8 cellular contexts compared by ENCODE assay signal in the genomic region with DNA sequence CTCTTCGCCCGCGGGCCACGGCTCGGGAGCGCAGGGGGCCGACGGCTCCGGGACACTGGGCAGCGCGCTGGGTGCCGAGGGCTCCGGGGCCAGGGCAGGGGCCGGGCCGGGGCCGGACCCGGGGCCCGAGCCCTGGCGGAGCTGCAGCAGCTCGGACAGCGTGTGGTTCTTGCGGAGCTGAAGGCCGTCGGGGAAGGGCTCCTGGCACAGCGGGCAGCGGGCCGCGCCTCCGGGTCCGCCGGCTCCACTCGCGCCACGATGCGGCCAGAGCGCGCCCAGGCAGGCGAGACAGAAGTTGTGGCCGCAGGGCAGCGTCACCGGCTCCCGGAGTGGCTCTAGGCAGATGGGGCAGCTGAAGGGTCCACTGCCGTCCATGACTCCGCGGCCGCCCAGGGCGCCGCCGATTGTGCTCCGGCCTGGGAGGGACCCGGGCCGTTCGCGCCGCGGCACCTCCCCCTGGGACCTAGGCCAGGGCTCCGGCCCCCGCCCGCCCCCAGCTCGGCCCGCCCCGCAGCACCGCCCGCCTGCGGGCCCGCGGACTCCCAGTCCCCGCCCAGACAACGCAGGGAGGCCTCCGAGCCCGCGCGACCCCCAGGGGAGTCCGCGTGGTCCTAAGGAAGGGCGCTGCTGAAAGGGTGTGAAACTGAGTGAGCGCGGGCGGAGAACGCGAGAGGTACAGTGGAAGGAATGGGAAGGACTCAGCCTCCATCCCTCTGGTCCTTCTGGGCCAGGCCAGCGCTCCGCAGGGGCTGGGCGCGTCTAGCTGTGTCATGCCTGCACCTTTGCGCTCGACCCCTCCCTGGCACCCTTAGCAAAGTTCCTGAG. TPM values are rescaled to one million over a fixed set of nuclear protein-coding genes. Genes with fewer than 3 reads are reported as not detected.
DNase-seq lines count a peak whose midpoint lies in the region; ATAC-seq and TF ChIP-seq lines count a peak whose summit lies in the region.

A gene with protein sequence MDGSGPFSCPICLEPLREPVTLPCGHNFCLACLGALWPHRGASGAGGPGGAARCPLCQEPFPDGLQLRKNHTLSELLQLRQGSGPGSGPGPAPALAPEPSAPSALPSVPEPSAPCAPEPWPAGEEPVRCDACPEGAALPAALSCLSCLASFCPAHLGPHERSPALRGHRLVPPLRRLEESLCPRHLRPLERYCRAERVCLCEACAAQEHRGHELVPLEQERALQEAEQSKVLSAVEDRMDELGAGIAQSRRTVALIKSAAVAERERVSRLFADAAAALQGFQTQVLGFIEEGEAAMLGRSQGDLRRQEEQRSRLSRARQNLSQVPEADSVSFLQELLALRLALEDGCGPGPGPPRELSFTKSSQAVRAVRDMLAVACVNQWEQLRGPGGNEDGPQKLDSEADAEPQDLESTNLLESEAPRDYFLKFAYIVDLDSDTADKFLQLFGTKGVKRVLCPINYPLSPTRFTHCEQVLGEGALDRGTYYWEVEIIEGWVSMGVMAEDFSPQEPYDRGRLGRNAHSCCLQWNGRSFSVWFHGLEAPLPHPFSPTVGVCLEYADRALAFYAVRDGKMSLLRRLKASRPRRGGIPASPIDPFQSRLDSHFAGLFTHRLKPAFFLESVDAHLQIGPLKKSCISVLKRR (minus strand): TSS at position 408 of the 825 bp plus-strand sequence. CDS start 33 bp downstream, at position 375.

- no peak within 1 kb of the TSS for H2BK20ac ChIP-seq in IMR-90 (ENCODE audit: low read depth, low read length)

- H3K23ac ChIP-seq in IMR-90 (ENCODE audit: low read depth, low read length): peak within 1 kb of the TSS; percentile 61

- peak within 1 kb of the TSS; percentile 61 for H2BK120ac ChIP-seq in IMR-90 (ENCODE audit: low read depth, low read length)

- POLR2A ChIA-PET in IMR-90 (lab: Charles Lee; ENCODE audit: unreplicated experiment): interaction anchor here (0.6 to 1.4 kb wide), 3 partner anchors 18 to 78 kb away, joined by 3 to 6 read pairs (median 4); a partner anchor contains a TSS

- H3K4me1 Mint-ChIP-seq in activated T-cell treated with anti-CD3 and anti-CD28 coated beads, Interleukin-2, amount 50 U/mL, for 4 hours (ENCODE audit: low read depth): peaks cover 34% of the 10 kb centered on the region
- H3K4me1 Mint-ChIP-seq in neural crest cell: peaks cover 5% of the 10 kb centered on the region

- ATAC-seq in IMR-90 (ENCODE audit: low read depth) (peak; percentile 55), gastroesophageal sphincter (peak; percentile 81), GM18873 (IDR thresholded peaks at IDR 0.05; ENCODE audit: low FRiP score, unreplicated experiment) (no peak), HG03159 (IDR thresholded peaks at IDR 0.05; ENCODE audit: unreplicated experiment) (no peak)
- ATAC-seq in activated T-cell treated with anti-CD3 and anti-CD28 coated beads, Interleukin-2, amount 50 U/mL, for 4 hours: peak; percentile 3 to 4

- peaks cover 1% of the 10 kb centered on the region for H3K27me3 Mint-ChIP-seq in activated T-cell treated with anti-CD3 and anti-CD28 coated beads, Interleukin-2, amount 50 U/mL, for 4 hours (ENCODE audit: low read depth)
- H3K27me3 Mint-ChIP-seq in neural crest cell (ENCODE audit: low read depth): peaks cover 66% of the 10 kb centered on the region

- 0 out of 2 replicates have a peak, but pooled peaks cover 3% of the 10 kb centered on the region for H3K9me1 ChIP-seq in IMR-90 (ENCODE audit: insufficient read depth, low read length)

- peak; percentile 24; the same call in 1 of the 2 replicates for TF ChIP-seq CTCF in IMR-90 (conservative IDR thresholded peaks at IDR 0.05; ENCODE audit: low read depth, low read length)
- TF ChIP-seq CTCF in gastroesophageal sphincter (IDR thresholded peaks at IDR 0.05): peak in 3 of 4 experiments; percentile 30 to 59 (median 41)
- no peak for TF ChIP-seq CTCF in neural crest cell (conservative IDR thresholded peaks at IDR 0.05)

- peak within 1 kb of the TSS; percentile 44 to 83 for H4K8ac ChIP-seq in IMR-90 (ENCODE audit: low read depth in 2 of 2, low read length in 2 of 2)

- H4K20me1 ChIP-seq in IMR-90 (ENCODE audit: insufficient read depth, low read length): peaks cover 10% of the 10 kb centered on the region; the same call in 1 of the 2 replicates

- peak within 1 kb of the TSS; percentile 71 for H3K14ac ChIP-seq in IMR-90 (replicated peaks; ENCODE audit: low read depth, low read length)

- H2AFZ ChIP-seq in IMR-90 (replicated peaks; ENCODE audit: low read length, poor library complexity): peak within 1 kb of the TSS; percentile 96

- H2AK5ac ChIP-seq in IMR-90 (ENCODE audit: low read depth, low read length): peak within 1 kb of the TSS; percentile 88

- peak within 1 kb of the TSS; percentile 92 for H3K4me2 ChIP-seq in IMR-90 (ENCODE audit: low read depth, low read length)

- H3K56ac ChIP-seq in IMR-90 (ENCODE audit: extremely low read depth, insufficient read depth, low read length): peak within 1 kb of the TSS; percentile 22; the same call in 1 of the 2 replicates

- H2BK15ac ChIP-seq in IMR-90 (ENCODE audit: low read depth, low read length): peak within 1 kb of the TSS; percentile 30; the same call in 1 of the 3 replicates

- TF ChIP-seq POLR2A in IMR-90 (IDR thresholded peaks at IDR 0.05; ENCODE audit: low read depth, low read length) (no peak), gastroesophageal sphincter (IDR thresholded peaks at IDR 0.05) (peak; percentile 86 to 90)

- 2% methylated on average over 56 of the region's 87 CpGs; no CpG with 5 or more reads in 1 of the 2 experiments for WGBS in IMR-90 (ENCODE audit: extremely low coverage in 2 of 2, insufficient read length in 1 of 2), 2 experiments
- 5 to 7% methylated on average over 6 of the region's 87 CpGs for WGBS in gastroesophageal sphincter (ENCODE audit: low coverage in 1 of 2), 2 donors

- no peak for TF ChIP-seq EP300 in gastroesophageal sphincter (IDR thresholded peaks at IDR 0.05)

- H3K4me3 Mint-ChIP-seq in activated T-cell treated with anti-CD3 and anti-CD28 coated beads, Interleukin-2, amount 50 U/mL, for 4 hours: peak within 1 kb of the TSS; percentile 82
- H3K4me3 Mint-ChIP-seq in neural crest cell: peak within 1 kb of the TSS; percentile 62

- no peak for TF ChIP-seq RAD21 in IMR-90 (IDR thresholded peaks at IDR 0.05; ENCODE audit: low read length)

- H3K9me3 ChIP-seq in IMR-90 (ENCODE audit: control insufficient read depth, insufficient read depth, low read length) (no peaks in the 10 kb centered on the region), gastroesophageal sphincter (no peaks in the 10 kb centered on the region)

- peak within 1 kb of the TSS; percentile 28 for H2BK5ac ChIP-seq in IMR-90 (ENCODE audit: low read depth, low read length, poor library complexity, severe bottlenecking)

- CTCF ChIA-PET in IMR-90 (lab: Yijun Ruan, JAX): interaction anchor here (0.8 to 1.3 kb wide), 5 partner anchors 17 to 99 kb away, joined by 3 to 7 read pairs (median 3); a partner anchor contains a TSS

- H3K4me3 ChIP-seq in IMR-90 (ENCODE audit: insufficient read depth, low read depth, low read length) (peak within 1 kb of the TSS; percentile 46), gastroesophageal sphincter (peak within 1 kb of the TSS; percentile 44 to 92)

- H4K91ac ChIP-seq in IMR-90 (ENCODE audit: insufficient read depth, low read depth, low read length): peak within 1 kb of the TSS; percentile 81

- DNase-seq in NCI-H1417 (lab: John Stamatoyannopoulos, UW): peak in 2 of 3 experiments; percentile 67 to 70
- no peak for DNase-seq in NCI-H1417 treated with DMSO at 0.1 percent for 48 hours (lab: John Stamatoyannopoulos, UW)
- DNase-seq in IMR-90: peak; percentile 49
- DNase-seq in activated T-cell treated with anti-CD3 and anti-CD28 coated beads, Interleukin-2, amount 50 U/mL, for 4 hours: no peak
- DNase-seq in neural crest cell (ENCODE audit: low read depth, low spot score): no peak

- peak within 1 kb of the TSS; percentile 58 for H3K18ac ChIP-seq in IMR-90 (ENCODE audit: low read depth, low read length)

- peak within 1 kb of the TSS; percentile 84; the same call in 1 of the 2 replicates for H4K5ac ChIP-seq in IMR-90 (ENCODE audit: low read depth, low read length)

- no peaks in the 10 kb centered on the region for H3K36me3 Mint-ChIP-seq in activated T-cell treated with anti-CD3 and anti-CD28 coated beads, Interleukin-2, amount 50 U/mL, for 4 hours (ENCODE audit: insufficient read depth)
- H3K36me3 Mint-ChIP-seq in neural crest cell (ENCODE audit: low read depth): no peaks in the 10 kb centered on the region

- peaks cover 6% of the 10 kb centered on the region; the same call in 1 of the 2 replicates for H3K36me3 ChIP-seq in IMR-90 (ENCODE audit: control insufficient read depth, insufficient read depth, low read length)
- H3K36me3 ChIP-seq in gastroesophageal sphincter: peaks cover 0 to 24% of the 10 kb centered on the region in 2 donors

- dilution Hi-C loops in IMR-90 (cut with HindIII; ENCODE audit: low sequenced_read_pairs, unreplicated experiment): no loop called here

- peaks cover 18% of the 10 kb centered on the region for H3K4me1 ChIP-seq in IMR-90 (ENCODE audit: control insufficient read depth, insufficient read depth, low read length)
- H3K4me1 ChIP-seq in gastroesophageal sphincter: peaks cover 8 to 58% (median 36%) of the 10 kb centered on the region in 3 donors

- H2AK9ac ChIP-seq in IMR-90 (replicated peaks; ENCODE audit: low read depth, low read length, poor library complexity): peak within 1 kb of the TSS; percentile 96

- H3K27ac ChIP-seq in IMR-90 (ENCODE audit: insufficient read depth, low read length): peak within 1 kb of the TSS; percentile 75
- peak within 1 kb of the TSS; percentile 66 to 99 (median 96) for H3K27ac ChIP-seq in gastroesophageal sphincter

- H3K27ac Mint-ChIP-seq in neural crest cell (ENCODE audit: unreplicated experiment): no peak within 1 kb of the TSS

- intact Hi-C loops in IMR-90 (cut with micrococcal nuclease): loop anchor here (10.0 kb wide), 1 partner anchor 94 kb away; a partner anchor contains a TSS

- H3K4ac ChIP-seq in IMR-90 (ENCODE audit: low read depth, low read length): peak within 1 kb of the TSS; percentile 83

- H3K27me3 ChIP-seq in IMR-90 (ENCODE audit: control insufficient read depth, insufficient read depth, low read length) (peaks cover 3% of the 10 kb centered on the region), gastroesophageal sphincter (no peaks in the 10 kb centered on the region)

- peak within 1 kb of the TSS; percentile 64 for H3K9ac ChIP-seq in IMR-90 (ENCODE audit: low read depth, low read length)

- peaks cover 0 to 23% of the 10 kb centered on the region in 2 experiments; a peak in 3 of 4 replicates for H3K79me1 ChIP-seq in IMR-90 (ENCODE audit: low read depth in 1 of 2, low read length in 2 of 2)

- H3K9me3 Mint-ChIP-seq in activated T-cell treated with anti-CD3 and anti-CD28 coated beads, Interleukin-2, amount 50 U/mL, for 4 hours: no peaks in the 10 kb centered on the region
- no peaks in the 10 kb centered on the region for H3K9me3 Mint-ChIP-seq in neural crest cell

- in situ Hi-C loops in IMR-90 (cut with MboI; ENCODE audit: low sequenced_read_pairs): no loop called here

- BruUV-seq in IMR-90 (replicated peaks; lab: Mats Ljungman, UMichigan): no TSS peak

RNA-seq across cellular contexts. Expression of the gene that starts here (rescaled TPM):
- total RNA-seq in IMR-90 (2012; rRNA removed): 1.4 TPM in 2 replicates
- 7.2 and 7.5 TPM in 2 replicates for polyA plus RNA-seq in IMR-90 (2012; rRNA removed)
- polyA plus RNA-seq in IMR-90 (2012; cell fraction: cytosol; rRNA removed): 5.0 and 7.5 TPM in 2 replicates
- polyA plus RNA-seq in IMR-90 (2012; cell fraction: nucleus; rRNA removed; ENCODE audit: low replicate concordance): 9.3 and 15.7 TPM in 2 replicates
- 10 to 100 TPM; 12.8 to 18.1 (median 14.5) TPM for total RNA-seq in activated T-cell treated with anti-CD3 and anti-CD28 coated beads, Interleukin-2, amount 50 U/mL, for 4 hours
- total RNA-seq in gastroesophageal sphincter: 100 to 1,000 TPM in 1 of 4 donors, 10 to 100 TPM in 3; 21.0 to 146 (median 40.8) TPM
- 0.91 and 1.9 TPM in 2 replicates for total RNA-seq in neural crest cell

Comparison
In these comparisons a context has a peak if more than half of its experiments do, and no peak if none do; other contexts are left out.
1. DNase-seq: peak in NCI-H1417 (2 of 3) and IMR-90 (single experiment); none in NCI-H1417 treated with DMSO at 0.1 percent for 48 hours (single experiment), activated T-cell treated with anti-CD3 and anti-CD28 coated beads, Interleukin-2, amount 50 U/mL, for 4 hours (single experiment) and neural crest cell (single experiment).
2. ATAC-seq: peak in IMR-90 (single experiment), activated T-cell treated with anti-CD3 and anti-CD28 coated beads, Interleukin-2, amount 50 U/mL, for 4 hours (2 of 2) and gastroesophageal sphincter (single experiment); none in GM18873 (single experiment) and HG03159 (single experiment).